In genomic region chr13:90003566-90003965, GRCh38 we compare ENCODE assay signal across 1 cellular context.
TF ChIP-seq lines count a peak whose summit lies in the region.

No MANE protein-coding gene starts in this region.

TF ChIP-seq in GM23338, 12 proteins besides CTCF, POLR2A, EP300 and RAD21 (continued from another document):
- TF ChIP-seq CREB1 (CRISPR knock-in tag; IDR thresholded peaks at IDR 0.05; ENCODE audit: low read depth): no peak
- TF ChIP-seq, protein P1, sequence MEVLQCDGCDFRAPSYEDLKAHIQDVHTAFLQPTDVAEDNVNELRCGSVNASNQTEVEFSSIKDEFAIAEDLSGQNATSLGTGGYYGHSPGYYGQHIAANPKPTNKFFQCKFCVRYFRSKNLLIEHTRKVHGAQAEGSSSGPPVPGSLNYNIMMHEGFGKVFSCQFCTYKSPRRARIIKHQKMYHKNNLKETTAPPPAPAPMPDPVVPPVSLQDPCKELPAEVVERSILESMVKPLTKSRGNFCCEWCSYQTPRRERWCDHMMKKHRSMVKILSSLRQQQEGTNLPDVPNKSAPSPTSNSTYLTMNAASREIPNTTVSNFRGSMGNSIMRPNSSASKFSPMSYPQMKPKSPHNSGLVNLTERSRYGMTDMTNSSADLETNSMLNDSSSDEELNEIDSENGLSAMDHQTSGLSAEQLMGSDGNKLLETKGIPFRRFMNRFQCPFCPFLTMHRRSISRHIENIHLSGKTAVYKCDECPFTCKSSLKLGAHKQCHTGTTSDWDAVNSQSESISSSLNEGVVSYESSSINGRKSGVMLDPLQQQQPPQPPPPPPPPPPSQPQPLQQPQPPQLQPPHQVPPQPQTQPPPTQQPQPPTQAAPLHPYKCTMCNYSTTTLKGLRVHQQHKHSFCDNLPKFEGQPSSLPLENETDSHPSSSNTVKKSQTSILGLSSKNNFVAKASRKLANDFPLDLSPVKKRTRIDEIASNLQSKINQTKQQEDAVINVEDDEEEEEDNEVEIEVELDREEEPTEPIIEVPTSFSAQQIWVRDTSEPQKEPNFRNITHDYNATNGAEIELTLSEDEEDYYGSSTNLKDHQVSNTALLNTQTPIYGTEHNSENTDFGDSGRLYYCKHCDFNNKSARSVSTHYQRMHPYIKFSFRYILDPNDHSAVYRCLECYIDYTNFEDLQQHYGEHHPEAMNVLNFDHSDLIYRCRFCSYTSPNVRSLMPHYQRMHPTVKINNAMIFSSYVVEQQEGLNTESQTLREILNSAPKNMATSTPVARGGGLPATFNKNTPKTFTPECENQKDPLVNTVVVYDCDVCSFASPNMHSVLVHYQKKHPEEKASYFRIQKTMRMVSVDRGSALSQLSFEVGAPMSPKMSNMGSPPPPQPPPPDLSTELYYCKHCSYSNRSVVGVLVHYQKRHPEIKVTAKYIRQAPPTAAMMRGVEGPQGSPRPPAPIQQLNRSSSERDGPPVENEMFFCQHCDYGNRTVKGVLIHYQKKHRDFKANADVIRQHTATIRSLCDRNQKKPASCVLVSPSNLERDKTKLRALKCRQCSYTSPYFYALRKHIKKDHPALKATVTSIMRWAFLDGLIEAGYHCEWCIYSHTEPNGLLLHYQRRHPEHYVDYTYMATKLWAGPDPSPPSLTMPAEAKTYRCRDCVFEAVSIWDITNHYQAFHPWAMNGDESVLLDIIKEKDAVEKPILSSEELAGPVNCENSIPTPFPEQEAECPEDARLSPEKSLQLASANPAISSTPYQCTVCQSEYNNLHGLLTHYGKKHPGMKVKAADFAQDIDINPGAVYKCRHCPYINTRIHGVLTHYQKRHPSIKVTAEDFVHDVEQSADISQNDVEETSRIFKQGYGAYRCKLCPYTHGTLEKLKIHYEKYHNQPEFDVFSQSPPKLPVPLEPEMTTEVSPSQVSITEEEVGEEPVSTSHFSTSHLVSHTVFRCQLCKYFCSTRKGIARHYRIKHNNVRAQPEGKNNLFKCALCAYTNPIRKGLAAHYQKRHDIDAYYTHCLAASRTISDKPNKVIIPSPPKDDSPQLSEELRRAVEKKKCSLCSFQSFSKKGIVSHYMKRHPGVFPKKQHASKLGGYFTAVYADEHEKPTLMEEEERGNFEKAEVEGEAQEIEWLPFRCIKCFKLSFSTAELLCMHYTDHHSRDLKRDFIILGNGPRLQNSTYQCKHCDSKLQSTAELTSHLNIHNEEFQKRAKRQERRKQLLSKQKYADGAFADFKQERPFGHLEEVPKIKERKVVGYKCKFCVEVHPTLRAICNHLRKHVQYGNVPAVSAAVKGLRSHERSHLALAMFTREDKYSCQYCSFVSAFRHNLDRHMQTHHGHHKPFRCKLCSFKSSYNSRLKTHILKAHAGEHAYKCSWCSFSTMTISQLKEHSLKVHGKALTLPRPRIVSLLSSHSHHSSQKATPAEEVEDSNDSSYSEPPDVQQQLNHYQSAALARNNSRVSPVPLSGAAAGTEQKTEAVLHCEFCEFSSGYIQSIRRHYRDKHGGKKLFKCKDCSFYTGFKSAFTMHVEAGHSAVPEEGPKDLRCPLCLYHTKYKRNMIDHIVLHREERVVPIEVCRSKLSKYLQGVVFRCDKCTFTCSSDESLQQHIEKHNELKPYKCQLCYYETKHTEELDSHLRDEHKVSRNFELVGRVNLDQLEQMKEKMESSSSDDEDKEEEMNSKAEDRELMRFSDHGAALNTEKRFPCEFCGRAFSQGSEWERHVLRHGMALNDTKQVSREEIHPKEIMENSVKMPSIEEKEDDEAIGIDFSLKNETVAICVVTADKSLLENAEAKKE (CRISPR knock-in tag; IDR thresholded peaks at IDR 0.05): no peak
